Comparison of ENCODE assay signal across 12 cellular contexts in the genomic region with DNA sequence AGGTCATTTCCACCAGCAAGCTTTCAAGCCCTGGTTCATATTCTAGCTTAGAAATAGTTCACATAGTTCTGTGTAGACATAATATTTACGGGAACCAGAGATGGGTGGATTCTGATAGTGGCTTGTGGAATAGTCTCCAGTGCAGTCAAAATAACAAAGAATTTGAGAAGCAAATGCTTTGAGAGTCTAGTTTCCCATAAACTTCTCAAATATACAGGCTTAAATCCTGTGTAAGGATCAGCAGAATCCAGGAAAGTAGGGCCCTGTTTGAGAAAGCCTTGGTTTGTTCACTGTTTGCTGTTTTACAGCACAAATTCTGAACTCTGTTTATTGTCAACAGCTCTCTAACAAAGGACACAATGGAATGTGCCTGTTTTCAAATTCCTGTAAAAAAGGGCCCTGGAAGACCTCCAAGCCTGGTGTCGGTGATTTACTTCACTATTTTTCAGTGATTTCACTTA. TPM values are rescaled to one million over a fixed set of nuclear protein-coding genes. Genes with fewer than 3 reads are reported as not detected.
DNase-seq lines count a peak whose midpoint lies in the region; ATAC-seq lines count a peak whose summit lies in the region.
"Had no signal": no experiment of that assay in that cellular context is flagged by ENCODE, and none has a peak within 500 bp of the region (broad histone marks: within the 10 kb centered on the region; RNA-seq: fewer than 3 reads in every experiment).

No MANE protein-coding gene starts in this region.

- no peak overlapping the region for H3K4me3 Mint-ChIP-seq in memory B cell
- H3K4me3 Mint-ChIP-seq: activated CD4-positive, alpha-beta memory T cell treated with anti-CD3 and anti-CD28 coated beads, Interleukin-2, amount 10 ng/mL, durations not matched to agents 7 days and 5 days had no signal

- H3K9me3 Mint-ChIP-seq in memory B cell = no peaks in the 10 kb centered on the region
- H3K9me3 Mint-ChIP-seq: activated CD4-positive, alpha-beta memory T cell treated with anti-CD3 and anti-CD28 coated beads, Interleukin-2, amount 10 ng/mL, durations not matched to agents 7 days and 5 days had no signal

- peaks cover 8% of the 10 kb centered on the region for H3K27me3 Mint-ChIP-seq in memory B cell

- peaks cover 0 to 12% of the 10 kb centered on the region in 2 donors for H3K4me1 ChIP-seq in duodenal mucosa (ENCODE audit: control insufficient read depth in 1 of 2, insufficient read depth in 2 of 2, low read length in 2 of 2)

- no peaks in the 10 kb centered on the region for H3K27me3 ChIP-seq in duodenal mucosa (ENCODE audit: control insufficient read depth in 1 of 2, insufficient read depth in 2 of 2, low read length in 2 of 2)

- H3K36me3 ChIP-seq in duodenal mucosa (ENCODE audit: control insufficient read depth in 1 of 2, insufficient read depth in 2 of 2, low read length in 2 of 2) = no peaks in the 10 kb centered on the region

- peak; percentile 44 for DNase-seq in H4 (ENCODE audit: low spot score)
- DNase-seq in memory B cell (ENCODE audit: low spot score in 2 of 2) = no peak
- DNase-seq in stromal cell of bone marrow (ENCODE audit: low read depth) = peak; percentile 49
- DNase-seq in RKO (ENCODE audit: low spot score) = no peak
- no peak for DNase-seq in NOMO-1 (lab: John Stamatoyannopoulos, UW; ENCODE audit: unreplicated experiment in 2 of 2)
- DNase-seq in NCI-H2107 treated with DMSO at 0.1 percent for 48 hours (lab: John Stamatoyannopoulos, UW; ENCODE audit: unreplicated experiment) = no peak
- DNase-seq in DMS 273 (lab: John Stamatoyannopoulos, UW; ENCODE audit: unreplicated experiment) = no peak
- DNase-seq: activated CD4-positive, alpha-beta memory T cell treated with anti-CD3 and anti-CD28 coated beads, Interleukin-2, amount 10 ng/mL, durations not matched to agents 7 days and 5 days; GOT3; NCI-H1436 treated with DMSO at 0.1 percent for 48 hours; stimulated activated CD4-positive, alpha-beta T cell treated with anti-CD3 and anti-CD28 coated beads, Interleukin-2, amount 100 ng/mL, for 48 hours had no signal

- peak overlapping the region; percentile 41 for H3K27ac ChIP-seq in duodenal mucosa (ENCODE audit: low read depth, low read length)

- peak overlapping the region; percentile 32 for H3K27ac Mint-ChIP-seq in memory B cell
- H3K27ac Mint-ChIP-seq: activated CD4-positive, alpha-beta memory T cell treated with anti-CD3 and anti-CD28 coated beads, Interleukin-2, amount 10 ng/mL, durations not matched to agents 7 days and 5 days had no signal

- no peaks in the 10 kb centered on the region for H3K9me3 ChIP-seq in duodenal mucosa (ENCODE audit: control insufficient read depth in 1 of 2, low read length in 2 of 2)

- no peaks in the 10 kb centered on the region for H3K36me3 Mint-ChIP-seq in memory B cell

- peaks cover 2% of the 10 kb centered on the region for H3K4me1 Mint-ChIP-seq in memory B cell
- H3K4me1 Mint-ChIP-seq: activated CD4-positive, alpha-beta memory T cell treated with anti-CD3 and anti-CD28 coated beads, Interleukin-2, amount 10 ng/mL, durations not matched to agents 7 days and 5 days had no signal

- ATAC-seq in memory B cell (ENCODE audit: low read depth) = no peak

- H3K9ac ChIP-seq in duodenal mucosa (ENCODE audit: low read depth in 1 of 2, low read length in 2 of 2) = peak overlapping the region in 1 of 2 donors; percentile 27

- no peak overlapping the region for H3K4me3 ChIP-seq in duodenal mucosa (ENCODE audit: low read depth in 1 of 2, low read length in 2 of 2)

RNA-seq across cellular contexts. Expression of a gene that starts 11.5 kb away (rescaled TPM):
- total RNA-seq in H4 (2014; rRNA removed; shearing (Covaris generic)) = 21.5 and 22.0 TPM in 2 replicates

Comparison
In these comparisons a context has a peak if more than half of its experiments do, and no peak if none do; other contexts are left out.
1. DNase-seq: peak in H4 (single experiment) and stromal cell of bone marrow (single experiment); none in memory B cell (0 of 2), RKO (single experiment), NOMO-1 (0 of 2), NCI-H2107 treated with DMSO at 0.1 percent for 48 hours (single experiment) and DMS 273 (single experiment).